In genomic region chr6:165697171-165697570, GRCh38 we compare ENCODE assay signal across 7 cellular contexts.
"Had no signal": no experiment of that assay in that cellular context is flagged by ENCODE, and none has a peak within 500 bp of the region (broad histone marks: within the 10 kb centered on the region; RNA-seq: fewer than 3 reads in every experiment).

No MANE protein-coding gene starts in this region.

- ATAC-seq: GM23338 had no signal

- H2AFZ ChIP-seq: GM23338 had no signal

- FAIRE-seq: H1, H54, HTR-8/SVneo had no signal

- H3K4me2 ChIP-seq: GM23338 had no signal

- DNase-seq: H9, HCEC 1CT, IMR-90 had no signal

- H3K4me3 ChIP-seq: GM23338 had no signal
